In genomic region chr2:68970566-68970965, GRCh38 we compare ENCODE assay signal across 22 cellular contexts. TPM values are rescaled to one million over a fixed set of nuclear protein-coding genes. Genes with fewer than 3 reads are reported as not detected.
DNase-seq lines count a peak whose midpoint lies in the region; ATAC-seq and TF ChIP-seq lines count a peak whose summit lies in the region.
"Had no signal": no experiment of that assay in that cellular context is flagged by ENCODE, and none has a peak within 500 bp of the region (broad histone marks: within the 10 kb centered on the region; RNA-seq: fewer than 3 reads in every experiment).

No MANE protein-coding gene starts in this region.

- no peaks in the 10 kb centered on the region for H3K4me1 Mint-ChIP-seq in stimulated activated naive CD8-positive, alpha-beta T cell treated with anti-CD3 and anti-CD28 coated beads, Interleukin-15, amount 100 ng/mL, for 72 hours

- ATAC-seq in stimulated activated naive CD8-positive, alpha-beta T cell treated with anti-CD3 and anti-CD28 coated beads, Interleukin-15, Interleukin-2, amounts not matched to agents 100 U/mL and 50 U/mL, for 24 hours, result no peak
- no peak for ATAC-seq in stimulated activated naive CD8-positive, alpha-beta T cell treated with anti-CD3 and anti-CD28 coated beads, Interleukin-15, amount 100 ng/mL, for 72 hours
- ATAC-seq: HCT116, HepG2 had no signal

- no peaks in the 10 kb centered on the region; the same call in 1 of the 2 replicates for H3K9me2 ChIP-seq in GM23248 (ENCODE audit: insufficient read depth)

- H3K36me3 ChIP-seq in GM23248 (ENCODE audit: low read depth), result no peaks in the 10 kb centered on the region
- no peaks in the 10 kb centered on the region for H3K36me3 ChIP-seq in SJSA1

- H3K4me3 ChIP-seq in GM23248 (no peak overlapping the region), SJSA1 (no peak overlapping the region), fibroblast of the aortic adventitia (ENCODE audit: low read depth, low read length) (no peak overlapping the region), skeletal muscle cell (ENCODE audit: low read depth, low read length) (no peak overlapping the region)

- no peak overlapping the region for H3K27ac Mint-ChIP-seq in stimulated activated naive CD8-positive, alpha-beta T cell treated with anti-CD3 and anti-CD28 coated beads, Interleukin-15, amount 100 ng/mL, for 72 hours
- H3K27ac Mint-ChIP-seq: CD4-positive, alpha-beta T cell had no signal

- peaks cover 9% of the 10 kb centered on the region for H3K27me3 Mint-ChIP-seq in stimulated activated naive CD8-positive, alpha-beta T cell treated with anti-CD3 and anti-CD28 coated beads, Interleukin-15, amount 100 ng/mL, for 72 hours

- H3K27ac ChIP-seq in GM23248 (peak overlapping the region; percentile 93), SJSA1 (peak overlapping the region; percentile 96)

- in situ Hi-C loops in GM23248 (cut with MboI), result no loop called here

- H3K9ac ChIP-seq in GM23248, result no peak overlapping the region

- DNase-seq in GM23248 (no peak), SJSA1 (ENCODE audit: low read depth in 1 of 2, low spot score in 2 of 2) (no peak), fibroblast of the aortic adventitia (ENCODE audit: low read depth) (peak; percentile 29), skeletal muscle cell (ENCODE audit: low read depth) (peak; percentile 50), HT-29 (ENCODE audit: low spot score) (no peak), NCI-H82 (lab: John Stamatoyannopoulos, UW) (no peak)
- no peak for DNase-seq in stimulated activated naive CD8-positive, alpha-beta T cell treated with anti-CD3 and anti-CD28 coated beads, Interleukin-15, Interleukin-2, amounts not matched to agents 100 U/mL and 50 U/mL, for 24 hours
- no peak for DNase-seq in stimulated activated naive CD8-positive, alpha-beta T cell treated with anti-CD3 and anti-CD28 coated beads, Interleukin-15, amount 100 ng/mL, for 72 hours
- DNase-seq: Caco-2; CD4-positive, alpha-beta T cell; GDM1; GOT3; KG1; NCI-H1105 treated with DMSO at 0.1 percent for 48 hours; NCI-H1694 treated with DMSO at 0.1 percent for 48 hours; NCI-H345; NCI-H524 treated with DMSO at 0.1 percent for 48 hours had no signal

- H3K27me3 ChIP-seq in GM23248 (replicated peaks; ENCODE audit: insufficient read depth) (no peaks in the 10 kb centered on the region), SJSA1 (replicated peaks) (no peaks in the 10 kb centered on the region)

- no peaks in the 10 kb centered on the region for H3K9me3 Mint-ChIP-seq in stimulated activated naive CD8-positive, alpha-beta T cell treated with anti-CD3 and anti-CD28 coated beads, Interleukin-15, amount 100 ng/mL, for 72 hours
- H3K9me3 Mint-ChIP-seq: CD4-positive, alpha-beta T cell had no signal

- H3K4me1 ChIP-seq in GM23248 (ENCODE audit: insufficient read depth), result peaks cover 45% of the 10 kb centered on the region
- H3K4me1 ChIP-seq in SJSA1 (replicated peaks), result peaks cover 24% of the 10 kb centered on the region

- H3K9me3 ChIP-seq in GM23248 (ENCODE audit: low read depth), result no peaks in the 10 kb centered on the region
- H3K9me3 ChIP-seq in SJSA1 (replicated peaks), result no peaks in the 10 kb centered on the region
- H3K9me3 ChIP-seq: Caco-2 had no signal

- 72 to 75% methylated on average over 5 of the region's 5 CpGs for WGBS in GM23248 (ENCODE audit: low coverage in 1 of 2, low lambda C conversion rate in 2 of 2, missing lambda C conversion rate in 2 of 2), 2 experiments

- no peak for TF ChIP-seq CTCF in fibroblast of the aortic adventitia (IDR thresholded peaks at IDR 0.05; ENCODE audit: insufficient read depth, low read length)

- no peak overlapping the region for H3K4me3 Mint-ChIP-seq in stimulated activated naive CD8-positive, alpha-beta T cell treated with anti-CD3 and anti-CD28 coated beads, Interleukin-15, amount 100 ng/mL, for 72 hours
- H3K4me3 Mint-ChIP-seq: CD4-positive, alpha-beta T cell had no signal

- no peak overlapping the region for H2AFZ ChIP-seq in GM23248

- no peaks in the 10 kb centered on the region for H3K79me2 ChIP-seq in GM23248 (ENCODE audit: insufficient read depth)

- no peaks in the 10 kb centered on the region for H4K20me1 ChIP-seq in GM23248 (ENCODE audit: insufficient read depth)

- peak overlapping the region; percentile 67 for H3K4me2 ChIP-seq in GM23248 (ENCODE audit: unreplicated experiment)

- H3F3A ChIP-seq in GM23248 (ENCODE audit: insufficient read depth), result peaks cover 32% of the 10 kb centered on the region

RNA-seq across cellular contexts. Expression of gene GKN1, which starts 3.9 kb away (rescaled TPM):
- not detected in 2 replicates for total RNA-seq in GM23248 (2014; rRNA removed; shearing (Covaris generic))
- polyA plus RNA-seq in GM23248 (2016; fragmentation: Nextera tagmentation; extraction: Ambion mirVana), result not detected in 2 replicates
- not detected in 2 replicates for total RNA-seq in SJSA1 (2014; rRNA removed; shearing (Covaris generic))
- not detected in 2 replicates for total RNA-seq in fibroblast of the aortic adventitia (ENCODE audit: low replicate concordance)
- total RNA-seq in HT-29 (2014; rRNA removed; shearing (Covaris generic)), result not detected in 2 replicates
- total RNA-seq: A172; Caco-2; CD4-positive, alpha-beta T cell; Daoy; HepG2 had no signal
- polyA plus RNA-seq: BJ, HepG2 had no signal

RNA-seq across cellular contexts. Expression of gene GKN2, which starts 17.9 kb away (rescaled TPM):
- total RNA-seq in GM23248 (2014; rRNA removed; shearing (Covaris generic)), result not detected in 2 replicates
- not detected in 2 replicates for polyA plus RNA-seq in GM23248 (2016; fragmentation: Nextera tagmentation; extraction: Ambion mirVana)
- total RNA-seq in SJSA1 (2014; rRNA removed; shearing (Covaris generic)), result not detected in 2 replicates
- total RNA-seq in fibroblast of the aortic adventitia (ENCODE audit: low replicate concordance), result not detected in 2 replicates
- not detected in 2 replicates for total RNA-seq in HT-29 (2014; rRNA removed; shearing (Covaris generic))
- total RNA-seq: Caco-2; CD4-positive, alpha-beta T cell; HepG2 had no signal
- polyA plus RNA-seq: BJ, HepG2 had no signal

RNA-seq across cellular contexts. Expression of gene ANTXR1, which starts 42.4 kb away (rescaled TPM):
- total RNA-seq in GM23248 (2014; rRNA removed; shearing (Covaris generic)), result 126 and 128 TPM in 2 replicates
- polyA plus RNA-seq in GM23248 (2016; fragmentation: Nextera tagmentation; extraction: Ambion mirVana), result 187 and 191 TPM in 2 replicates
- 19.4 and 30.8 TPM in 2 replicates for total RNA-seq in SJSA1 (2014; rRNA removed; shearing (Covaris generic))
- 31.5 and 61.5 TPM in 2 replicates for total RNA-seq in fibroblast of the aortic adventitia (ENCODE audit: low replicate concordance)
- total RNA-seq in HT-29 (2014; rRNA removed; shearing (Covaris generic)), result not detected in 2 replicates
- total RNA-seq: CD4-positive, alpha-beta T cell had no signal

Comparison
In these comparisons a context has a peak if more than half of its experiments do, and no peak if none do; other contexts are left out.
1. DNase-seq: peak in fibroblast of the aortic adventitia (single experiment) and skeletal muscle cell (single experiment); none in GM23248 (single experiment), SJSA1 (0 of 2), stimulated activated naive CD8-positive, alpha-beta T cell treated with anti-CD3 and anti-CD28 coated beads, Interleukin-15, Interleukin-2, amounts not matched to agents 100 U/mL and 50 U/mL, for 24 hours (single experiment), HT-29 (single experiment), NCI-H82 (single experiment) and stimulated activated naive CD8-positive, alpha-beta T cell treated with anti-CD3 and anti-CD28 coated beads, Interleukin-15, amount 100 ng/mL, for 72 hours (0 of 2).
2. RNA of gene ANTXR1, which starts 42.4 kb away (total RNA-seq): 126 to 128 TPM in GM23248, 31.5 to 61.5 TPM in fibroblast of the aortic adventitia and 19.4 to 30.8 TPM in SJSA1; not detected in HT-29; every median in the first group is over 10 times any median in the second.